Comparison of ENCODE assay signal across 17 cellular contexts in the genomic region with DNA sequence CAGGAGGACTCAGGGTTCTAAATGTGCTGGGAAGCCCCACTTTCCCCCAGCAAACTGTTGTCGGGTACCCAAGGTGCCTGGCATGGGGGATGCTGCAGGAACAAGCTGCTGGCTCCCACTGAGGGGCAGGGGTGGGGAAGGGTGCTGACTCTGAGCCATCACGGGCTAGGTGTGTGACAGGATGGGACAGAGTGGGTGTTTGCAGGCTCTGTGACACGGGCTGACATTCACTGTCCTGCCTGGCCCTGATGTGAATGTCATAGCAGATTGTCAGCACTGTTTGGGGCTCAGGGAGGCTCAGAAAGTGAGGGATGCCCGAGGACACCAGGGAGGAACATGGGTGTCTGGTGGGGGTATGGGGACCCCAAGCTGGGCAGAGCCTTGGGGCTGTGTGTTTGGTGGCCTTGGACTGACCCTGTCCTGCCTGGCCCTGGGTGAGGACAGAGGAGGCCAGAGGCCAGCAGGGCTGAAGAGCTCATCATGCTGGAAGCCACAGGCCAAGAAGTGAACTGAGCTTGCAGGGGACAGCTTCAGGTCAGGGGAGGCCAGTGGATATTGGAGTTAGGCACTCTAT. TPM values are rescaled to one million over a fixed set of nuclear protein-coding genes. Genes with fewer than 3 reads are reported as not detected.
DNase-seq lines count a peak whose midpoint lies in the region; ATAC-seq and TF ChIP-seq lines count a peak whose summit lies in the region.
"Had no signal": no experiment of that assay in that cellular context is flagged by ENCODE, and none has a peak within 500 bp of the region (broad histone marks: within the 10 kb centered on the region; RNA-seq: fewer than 3 reads in every experiment).

No MANE protein-coding gene starts in this region.

- no peak for TF ChIP-seq POLR2A in sigmoid colon (IDR thresholded peaks at IDR 0.05)

- 18 to 63% methylated on average over 4 of the region's 4 CpGs for WGBS in sigmoid colon, 2 donors

- intact Hi-C loops in sigmoid colon (cut with DNase I), result loop anchor here (2.0 kb wide), 1 partner anchor 44 kb away; no protein-coding TSS in a partner anchor

- H3K36me3 ChIP-seq in RWPE2 (ENCODE audit: low read depth), result no peaks in the 10 kb centered on the region
- no peaks in the 10 kb centered on the region for H3K36me3 ChIP-seq in sigmoid colon
- H3K36me3 ChIP-seq: adrenal gland, prostate gland had no signal

- TF ChIP-seq CTCF in RWPE2 (IDR thresholded peaks at IDR 0.05; ENCODE audit: poor library complexity, severe bottlenecking) (no peak), sigmoid colon (IDR thresholded peaks at IDR 0.05) (no peak)

- no peak for TF ChIP-seq EP300 in sigmoid colon (IDR thresholded peaks at IDR 0.05)

- H3K27me3 ChIP-seq in RWPE2 (ENCODE audit: insufficient read depth, poor library complexity, severe bottlenecking) (no peaks in the 10 kb centered on the region), layer of hippocampus (ENCODE audit: control insufficient read depth, insufficient read depth, low read length) (no peaks in the 10 kb centered on the region), sigmoid colon (no peaks in the 10 kb centered on the region)
- H3K27me3 ChIP-seq: adrenal gland had no signal

- no peak overlapping the region for H3K27ac ChIP-seq in RWPE2 (ENCODE audit: poor library complexity, severe bottlenecking)
- H3K27ac ChIP-seq in caudate nucleus (ENCODE audit: low read depth, low read length), result peak overlapping the region; percentile 88
- peak overlapping the region; percentile 72 for H3K27ac ChIP-seq in layer of hippocampus (ENCODE audit: low read depth, low read length)
- peak overlapping the region; percentile 77 to 86 (median 84) for H3K27ac ChIP-seq in sigmoid colon

- H3K4me1 ChIP-seq in RWPE2 (ENCODE audit: insufficient read depth, poor library complexity, severe bottlenecking), result no peaks in the 10 kb centered on the region
- peaks cover 0 to 98% (median 85%) of the 10 kb centered on the region in 4 donors for H3K4me1 ChIP-seq in sigmoid colon

- H3K9me3 ChIP-seq in RWPE2 (ENCODE audit: severe bottlenecking), result no peaks in the 10 kb centered on the region
- H3K9me3 ChIP-seq in sigmoid colon, result no peaks in the 10 kb centered on the region
- H3K9me3 ChIP-seq: adrenal gland, prostate gland had no signal

- ATAC-seq in RWPE2 (ENCODE audit: low read depth) (peak; percentile 13; the same call in 1 of the 3 replicates), GM18870 (IDR thresholded peaks at IDR 0.05; ENCODE audit: unreplicated experiment) (no peak), HG03432 (IDR thresholded peaks at IDR 0.05; ENCODE audit: unreplicated experiment) (no peak)
- ATAC-seq: activated T-cell treated with anti-CD3 and anti-CD28 coated beads, Interleukin-2, amount 50 U/mL, for 4 hours had no signal

- DNase-seq in RWPE2 (ENCODE audit: low spot score) (peak; percentile 50), caudate nucleus (lab: John Stamatoyannopoulos, UW) (peak in 1 of 61 donors; percentile 17), sigmoid colon (no peak), DMS79 treated with DMSO at 0.1 percent for 48 hours (lab: John Stamatoyannopoulos, UW) (no peak)
- DNase-seq in activated CD4-positive, alpha-beta T cell treated with anti-CD3 and anti-CD28 coated beads, Interleukin-2, amount 50 U/mL, for 48 hours, result no peak
- DNase-seq: activated CD4-positive, alpha-beta T cell treated with anti-CD3 and anti-CD28 coated beads for 48 hours; activated T-cell treated with anti-CD3 and anti-CD28 coated beads, Interleukin-2, amount 50 U/mL, for 4 hours; erythroblast; Karpas-422; SIG-M5; T-helper 9 cell had no signal

- H3K4me3 ChIP-seq in RWPE2 (ENCODE audit: severe bottlenecking), result no peak overlapping the region
- H3K4me3 ChIP-seq in sigmoid colon, result no peak overlapping the region
- H3K4me3 ChIP-seq: adrenal gland, prostate gland had no signal

RNA-seq across cellular contexts. Expression of a gene that starts 20.6 kb away (rescaled TPM):
- 10 to 100 TPM; 16.0 to 95.8 (median 29.0) TPM for total RNA-seq in sigmoid colon
- polyA plus RNA-seq in sigmoid colon, result 10 to 100 TPM; 12.6 to 80.1 (median 19.0) TPM
- total RNA-seq: subcutaneous adipose tissue had no signal
